ENCODE assay signal across 8 cellular contexts in genomic region chr10:110058215-110058614, GRCh38. TPM values are rescaled to one million over a fixed set of nuclear protein-coding genes. Genes with fewer than 3 reads are reported as not detected.
DNase-seq lines count a peak whose midpoint lies in the region; ATAC-seq and TF ChIP-seq lines count a peak whose summit lies in the region.

No MANE protein-coding gene starts in this region.

- peak overlapping the region; percentile 26 for H3K27ac ChIP-seq in DOHH2 (ENCODE audit: low read depth, low read length)
- H3K27ac ChIP-seq in tibial artery, result no peak overlapping the region
- H3K27ac ChIP-seq in brain microvascular endothelial cell, result no peak overlapping the region
- no peak overlapping the region for H3K27ac ChIP-seq in suprapubic skin

- TF ChIP-seq CTCF in DOHH2 (IDR thresholded peaks at IDR 0.05; ENCODE audit: low read depth, low read length, poor library complexity, severe bottlenecking) (no peak), nephron (IDR thresholded peaks at IDR 0.05; ENCODE audit: unreplicated experiment in 3 of 3) (no peak), tibial artery (IDR thresholded peaks at IDR 0.05) (no peak), brain microvascular endothelial cell (IDR thresholded peaks at IDR 0.05; ENCODE audit: low read depth, low read length, missing control alignments) (no peak), suprapubic skin (IDR thresholded peaks at IDR 0.05) (no peak)

- no peaks in the 10 kb centered on the region for H3K27me3 ChIP-seq in DOHH2 (ENCODE audit: control insufficient read depth, low read length)
- no peaks in the 10 kb centered on the region for H3K27me3 ChIP-seq in tibial artery
- H3K27me3 ChIP-seq in brain microvascular endothelial cell (replicated peaks), result no peaks in the 10 kb centered on the region
- no peaks in the 10 kb centered on the region for H3K27me3 ChIP-seq in suprapubic skin

- peaks cover 80% of the 10 kb centered on the region for H3K4me1 Mint-ChIP-seq in activated T-helper 1 cell treated with anti-CD3 and anti-CD28 coated beads, Interleukin-12 subunit alpha, Interleukin-12 subunit beta, Interleukin-2, Interleukin-4 antibody, amounts not matched to agents 30 ng/mL and 10 ng/mL and 1 ng/mL, durations not matched to agents 14 hours and 24 hours and 36 hours (ENCODE audit: low read depth)
- peaks cover 51% of the 10 kb centered on the region for H3K4me1 Mint-ChIP-seq in nephron

- no peaks in the 10 kb centered on the region for H3K9me2 ChIP-seq in DOHH2 (replicated peaks; ENCODE audit: control insufficient read depth, low read length)

- peaks cover 79% of the 10 kb centered on the region for H3K79me2 ChIP-seq in DOHH2 (ENCODE audit: control insufficient read depth, low read length)

- H3K4me1 ChIP-seq in DOHH2 (ENCODE audit: control insufficient read depth, low read length) (peaks cover 50% of the 10 kb centered on the region), tibial artery (peaks cover 0 to 25% (median 9%) of the 10 kb centered on the region in 4 donors), suprapubic skin (peaks cover 15% of the 10 kb centered on the region)

- in situ Hi-C loops in brain microvascular endothelial cell (cut with HindIII; ENCODE audit: low pct_ligation_motif_present, low sequenced_read_pairs), result no loop called here

- H3K4me2 ChIP-seq in DOHH2 (ENCODE audit: low read length), result peak overlapping the region; percentile 70

- H3K9me3 Mint-ChIP-seq in activated T-helper 1 cell treated with anti-CD3 and anti-CD28 coated beads, Interleukin-12 subunit alpha, Interleukin-12 subunit beta, Interleukin-2, Interleukin-4 antibody, amounts not matched to agents 30 ng/mL and 10 ng/mL and 1 ng/mL, durations not matched to agents 14 hours and 24 hours and 36 hours, result no peaks in the 10 kb centered on the region
- no peaks in the 10 kb centered on the region for H3K9me3 Mint-ChIP-seq in nephron

- H4K20me1 ChIP-seq in DOHH2 (ENCODE audit: control insufficient read depth, insufficient read depth, low read depth, low read length), result peaks cover 3% of the 10 kb centered on the region; the same call in 1 of the 2 replicates

- H3K4me3 Mint-ChIP-seq in activated T-helper 1 cell treated with anti-CD3 and anti-CD28 coated beads, Interleukin-12 subunit alpha, Interleukin-12 subunit beta, Interleukin-2, Interleukin-4 antibody, amounts not matched to agents 30 ng/mL and 10 ng/mL and 1 ng/mL, durations not matched to agents 14 hours and 24 hours and 36 hours, result peak overlapping the region; percentile 56
- peak overlapping the region; percentile 6 to 43 (median 11) for H3K4me3 Mint-ChIP-seq in nephron

- no peak for TF ChIP-seq EP300 in suprapubic skin (IDR thresholded peaks at IDR 0.05)

- H3K27ac Mint-ChIP-seq in activated T-helper 1 cell treated with anti-CD3 and anti-CD28 coated beads, Interleukin-12 subunit alpha, Interleukin-12 subunit beta, Interleukin-2, Interleukin-4 antibody, amounts not matched to agents 30 ng/mL and 10 ng/mL and 1 ng/mL, durations not matched to agents 14 hours and 24 hours and 36 hours, result peak overlapping the region; percentile 76
- H3K27ac Mint-ChIP-seq in nephron, result peak overlapping the region; percentile 70 to 83 (median 74)

- ATAC-seq in GM21423 (IDR thresholded peaks at IDR 0.05; ENCODE audit: unreplicated experiment), result peak; percentile 53

- intact Hi-C loops in activated T-helper 1 cell treated with anti-CD3 and anti-CD28 coated beads, Interleukin-12 subunit alpha, Interleukin-12 subunit beta, Interleukin-2, Interleukin-4 antibody, amounts not matched to agents 30 ng/mL and 10 ng/mL and 1 ng/mL, durations not matched to agents 14 hours and 24 hours and 36 hours (cut with micrococcal nuclease), result loop anchor here (1.0 kb wide), 2 partner anchors 8 kb away; no protein-coding TSS in a partner anchor
- intact Hi-C loops in tibial artery (cut with DNase I; ENCODE audit: low total_unique reads), result no loop called here

- H3K4me3 ChIP-seq in DOHH2 (ENCODE audit: low read length), result peak overlapping the region; percentile 55
- no peak overlapping the region for H3K4me3 ChIP-seq in tibial artery
- H3K4me3 ChIP-seq in brain microvascular endothelial cell (ENCODE audit: low read depth, low read length), result no peak overlapping the region
- H3K4me3 ChIP-seq in suprapubic skin, result no peak overlapping the region

- H3K27me3 Mint-ChIP-seq in activated T-helper 1 cell treated with anti-CD3 and anti-CD28 coated beads, Interleukin-12 subunit alpha, Interleukin-12 subunit beta, Interleukin-2, Interleukin-4 antibody, amounts not matched to agents 30 ng/mL and 10 ng/mL and 1 ng/mL, durations not matched to agents 14 hours and 24 hours and 36 hours (ENCODE audit: insufficient read depth), result no peaks in the 10 kb centered on the region
- no peaks in the 10 kb centered on the region for H3K27me3 Mint-ChIP-seq in nephron (ENCODE audit: low read depth)

- DNase-seq in activated T-helper 1 cell treated with anti-CD3 and anti-CD28 coated beads, Interleukin-12 subunit alpha, Interleukin-12 subunit beta, Interleukin-2, Interleukin-4 antibody, amounts not matched to agents 30 ng/mL and 10 ng/mL and 1 ng/mL, durations not matched to agents 14 hours and 24 hours and 36 hours (ENCODE audit: low spot score), result no peak
- DNase-seq in tibial artery (no peak), NOMO-1 treated with DMSO at 0.1 percent for 48 hours (lab: John Stamatoyannopoulos, UW; ENCODE audit: unreplicated experiment) (no peak), brain microvascular endothelial cell (no peak), suprapubic skin (ENCODE audit: low spot score in 2 of 2) (no peak)

- TF ChIP-seq POLR2A in suprapubic skin (IDR thresholded peaks at IDR 0.05), result no peak

- H3K36me3 Mint-ChIP-seq in activated T-helper 1 cell treated with anti-CD3 and anti-CD28 coated beads, Interleukin-12 subunit alpha, Interleukin-12 subunit beta, Interleukin-2, Interleukin-4 antibody, amounts not matched to agents 30 ng/mL and 10 ng/mL and 1 ng/mL, durations not matched to agents 14 hours and 24 hours and 36 hours (ENCODE audit: low read depth), result peaks cover 5% of the 10 kb centered on the region
- peaks cover 3% of the 10 kb centered on the region for H3K36me3 Mint-ChIP-seq in nephron (ENCODE audit: low read depth)

- H3K36me3 ChIP-seq in DOHH2 (ENCODE audit: control insufficient read depth, low read length) (no peaks in the 10 kb centered on the region), tibial artery (no peaks in the 10 kb centered on the region), brain microvascular endothelial cell (replicated peaks) (no peaks in the 10 kb centered on the region), suprapubic skin (no peaks in the 10 kb centered on the region)

- WGBS in suprapubic skin, result 59% methylated on average over 5 of the region's 5 CpGs

- no peaks in the 10 kb centered on the region for H3K9me3 ChIP-seq in DOHH2 (ENCODE audit: control insufficient read depth, insufficient read depth, low read length)
- H3K9me3 ChIP-seq in tibial artery, result no peaks in the 10 kb centered on the region
- H3K9me3 ChIP-seq in suprapubic skin, result no peaks in the 10 kb centered on the region

- H3F3A ChIP-seq in DOHH2 (ENCODE audit: control insufficient read depth, insufficient read depth), result peaks cover 7% of the 10 kb centered on the region

RNA-seq across cellular contexts. Expression of gene ADD3, which starts 50.4 kb away (rescaled TPM):
- total RNA-seq in activated T-helper 1 cell treated with anti-CD3 and anti-CD28 coated beads, Interleukin-12 subunit alpha, Interleukin-12 subunit beta, Interleukin-2, Interleukin-4 antibody, amounts not matched to agents 30 ng/mL and 10 ng/mL and 1 ng/mL, durations not matched to agents 14 hours and 24 hours and 36 hours, result 30.1 and 36.6 TPM in 2 replicates
- 100 to 1,000 TPM in 3 of 4 donors, 10 to 100 TPM in 1; 72.6 to 335 (median 279) TPM for total RNA-seq in suprapubic skin
